10 cellular contexts compared by ENCODE assay signal in the genomic region with DNA sequence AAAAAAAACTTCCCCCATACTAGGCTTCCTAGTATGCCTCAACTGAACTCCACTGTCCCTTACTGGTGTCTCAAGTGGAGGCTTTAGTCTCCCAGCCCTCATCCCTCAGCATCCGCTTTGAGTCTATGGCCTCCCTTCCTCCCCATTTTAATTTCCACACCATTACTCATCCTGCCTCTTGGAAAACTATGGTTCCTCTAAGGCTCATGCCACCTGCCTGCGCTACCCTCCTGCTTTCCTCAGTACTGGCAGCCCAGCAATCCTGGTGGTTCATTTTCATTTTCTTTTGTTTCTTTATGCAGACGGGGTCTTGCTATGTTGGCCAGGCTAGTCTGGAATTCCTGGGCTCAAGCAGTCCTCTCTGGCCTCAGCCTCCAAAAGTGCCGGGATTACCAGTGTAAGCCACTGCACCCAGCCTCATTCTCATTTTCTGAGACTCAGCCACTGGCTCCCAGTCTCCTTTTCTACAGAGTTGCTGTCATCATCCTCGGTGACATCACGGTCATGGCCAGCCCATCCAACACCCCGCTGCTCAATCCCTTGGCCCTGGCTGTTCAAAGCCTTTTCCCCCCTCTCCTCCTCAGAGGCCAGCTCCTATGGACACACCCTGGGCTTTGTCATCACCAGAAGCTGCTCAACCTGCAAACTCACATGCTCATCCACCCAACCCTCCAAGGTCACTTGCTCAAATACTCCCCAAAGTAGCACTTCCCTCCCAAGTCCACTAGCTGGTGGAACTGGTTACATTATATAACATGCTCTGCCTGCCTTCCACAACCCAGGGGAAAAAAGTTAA. TPM values are rescaled to one million over a fixed set of nuclear protein-coding genes. Genes with fewer than 3 reads are reported as not detected.
DNase-seq lines count a peak whose midpoint lies in the region; TF ChIP-seq lines count a peak whose summit lies in the region.
"Had no signal": no experiment of that assay in that cellular context is flagged by ENCODE, and none has a peak within 500 bp of the region (broad histone marks: within the 10 kb centered on the region; RNA-seq: fewer than 3 reads in every experiment).

No MANE protein-coding gene starts in this region.

- peaks cover 81% of the 10 kb centered on the region for H3K4me1 Mint-ChIP-seq in activated naive CD4-positive, alpha-beta T cell treated with anti-CD3 and anti-CD28 coated beads, Interleukin-2, amount 10 ng/mL, durations not matched to agents 7 days and 5 days
- H3K4me1 Mint-ChIP-seq in mesothelial cell of epicardium = peaks cover 30% of the 10 kb centered on the region

- H3K36me3 ChIP-seq in ascending aorta (no peaks in the 10 kb centered on the region), tibial nerve (no peaks in the 10 kb centered on the region), brain microvascular endothelial cell (replicated peaks) (no peaks in the 10 kb centered on the region)

- H3K4me3 Mint-ChIP-seq in activated naive CD4-positive, alpha-beta T cell treated with anti-CD3 and anti-CD28 coated beads, Interleukin-2, amount 10 ng/mL, durations not matched to agents 7 days and 5 days = peak overlapping the region; percentile 64
- H3K4me3 Mint-ChIP-seq in mesothelial cell of epicardium = peak overlapping the region; percentile 27

- DNase-seq in activated naive CD4-positive, alpha-beta T cell treated with anti-CD3 and anti-CD28 coated beads, Interleukin-2, amount 10 ng/mL, durations not matched to agents 7 days and 5 days = no peak
- no peak for DNase-seq in activated naive CD4-positive, alpha-beta T cell (lab: John Stamatoyannopoulos, UW)
- no peak for DNase-seq in ascending aorta (ENCODE audit: low spot score in 2 of 2)
- DNase-seq in mesothelial cell of epicardium (ENCODE audit: low spot score in 2 of 2, unreplicated experiment in 2 of 2) = no peak
- no peak for DNase-seq in tibial nerve (ENCODE audit: low spot score in 2 of 2)
- DNase-seq in hepatic stellate cell (ENCODE audit: low spot score) = no peak
- no peak for DNase-seq in brain microvascular endothelial cell
- DNase-seq in SW 1271 (lab: John Stamatoyannopoulos, UW) = no peak
- DNase-seq: C1 segment of cervical spinal cord, NCI-H345 had no signal

- intact Hi-C loops in ascending aorta (cut with DNase I) = loop anchor here (5.0 kb wide), 2 partner anchors 198 to 312 kb away; partner anchors contain the start of gene SLC50A1

- TF ChIP-seq CTCF in ascending aorta (IDR thresholded peaks at IDR 0.05) = no peak
- TF ChIP-seq CTCF in mesothelial cell of epicardium (IDR thresholded peaks at IDR 0.05; ENCODE audit: unreplicated experiment) = no peak
- no peak for TF ChIP-seq CTCF in tibial nerve (IDR thresholded peaks at IDR 0.05)
- TF ChIP-seq CTCF in brain microvascular endothelial cell (IDR thresholded peaks at IDR 0.05; ENCODE audit: low read depth, low read length, missing control alignments) = no peak

- H3K36me3 Mint-ChIP-seq in activated naive CD4-positive, alpha-beta T cell treated with anti-CD3 and anti-CD28 coated beads, Interleukin-2, amount 10 ng/mL, durations not matched to agents 7 days and 5 days = peaks cover 5% of the 10 kb centered on the region
- H3K36me3 Mint-ChIP-seq in mesothelial cell of epicardium = no peaks in the 10 kb centered on the region

- TF ChIP-seq POLR2A in tibial nerve (IDR thresholded peaks at IDR 0.05) = no peak

- no peaks in the 10 kb centered on the region for H3K9me3 Mint-ChIP-seq in activated naive CD4-positive, alpha-beta T cell treated with anti-CD3 and anti-CD28 coated beads, Interleukin-2, amount 10 ng/mL, durations not matched to agents 7 days and 5 days
- no peaks in the 10 kb centered on the region for H3K9me3 Mint-ChIP-seq in mesothelial cell of epicardium

- H3K27me3 ChIP-seq in ascending aorta = no peaks in the 10 kb centered on the region
- no peaks in the 10 kb centered on the region for H3K27me3 ChIP-seq in tibial nerve
- no peaks in the 10 kb centered on the region for H3K27me3 ChIP-seq in brain microvascular endothelial cell (replicated peaks)

- peak overlapping the region; percentile 97 for H3K27ac Mint-ChIP-seq in activated naive CD4-positive, alpha-beta T cell treated with anti-CD3 and anti-CD28 coated beads, Interleukin-2, amount 10 ng/mL, durations not matched to agents 7 days and 5 days
- peak overlapping the region; percentile 73 for H3K27ac Mint-ChIP-seq in mesothelial cell of epicardium

- no peaks in the 10 kb centered on the region for H3K27me3 Mint-ChIP-seq in activated naive CD4-positive, alpha-beta T cell treated with anti-CD3 and anti-CD28 coated beads, Interleukin-2, amount 10 ng/mL, durations not matched to agents 7 days and 5 days
- no peaks in the 10 kb centered on the region for H3K27me3 Mint-ChIP-seq in mesothelial cell of epicardium (ENCODE audit: low read depth)

- CTCF ChIA-PET in activated naive CD4-positive, alpha-beta T cell treated with anti-CD3 and anti-CD28 coated beads, Interleukin-2, amount 10 ng/mL, durations not matched to agents 7 days and 5 days (lab: Charles Lee) = interaction anchor here (0.6 to 2.4 kb wide), 3 partner anchors 16 to 597 kb away, joined by 4 to 7 read pairs (median 4); no protein-coding TSS in a partner anchor

- H3K9me3 ChIP-seq in ascending aorta (no peaks in the 10 kb centered on the region), tibial nerve (no peaks in the 10 kb centered on the region)

- H3K4me3 ChIP-seq in ascending aorta = no peak overlapping the region
- no peak overlapping the region for H3K4me3 ChIP-seq in tibial nerve
- no peak overlapping the region for H3K4me3 ChIP-seq in brain microvascular endothelial cell (ENCODE audit: low read depth, low read length)

- H3K27ac ChIP-seq in ascending aorta = peak overlapping the region; percentile 97 to 98
- H3K27ac ChIP-seq in tibial nerve = peak overlapping the region; percentile 88 to 100 (median 95)
- no peak overlapping the region for H3K27ac ChIP-seq in brain microvascular endothelial cell

- WGBS in tibial nerve, 2 donors = 90 to 95% methylated on average over 7 of the region's 7 CpGs

- in situ Hi-C loops in brain microvascular endothelial cell (cut with HindIII; ENCODE audit: low pct_ligation_motif_present, low sequenced_read_pairs) = no loop called here

- H3K4me1 ChIP-seq in ascending aorta (peaks cover 0 to 17% of the 10 kb centered on the region in 2 donors), tibial nerve (peaks cover 0 to 60% (median 22%) of the 10 kb centered on the region in 4 donors)

- no peak for TF ChIP-seq EP300 in tibial nerve (IDR thresholded peaks at IDR 0.05)

RNA-seq across cellular contexts. Expression of gene PMVK, which starts 2.3 kb away (rescaled TPM):
- total RNA-seq in ascending aorta (9.6 TPM), mesothelial cell of epicardium (19.7 to 21.2 TPM (median 20.5 TPM) in 3 replicates), tibial nerve (10 to 100 TPM in 3 of 4 donors, 1 to 10 TPM in 1; 9.0 to 19.8 (median 15.6) TPM)

RNA-seq across cellular contexts. Expression of gene PBXIP1, which starts 17.1 kb away (rescaled TPM):
- total RNA-seq in ascending aorta = 70.0 TPM
- total RNA-seq in mesothelial cell of epicardium = 53.8 to 56.2 TPM (median 56.2 TPM) in 3 replicates
- total RNA-seq in tibial nerve = 100 to 1,000 TPM in 2 of 4 donors, 10 to 100 TPM in 2; 52.5 to 120 (median 97.9) TPM

RNA-seq across cellular contexts. Expression of gene PYGO2, which starts 22.8 kb away (rescaled TPM):
- total RNA-seq in ascending aorta (48.7 TPM), mesothelial cell of epicardium (43.8 to 47.3 TPM (median 44.6 TPM) in 3 replicates), tibial nerve (10 to 100 TPM; 18.6 to 24.3 (median 23.5) TPM)

RNA-seq across cellular contexts. Expression of gene SHC1, which starts 31.7 kb away (rescaled TPM):
- total RNA-seq in ascending aorta (211 TPM), mesothelial cell of epicardium (115 to 132 TPM (median 117 TPM) in 3 replicates), tibial nerve (100 to 1,000 TPM in 2 of 4 donors, 10 to 100 TPM in 2; 82.9 to 168 (median 101) TPM)

RNA-seq across cellular contexts. Expression of gene CKS1B, which starts 35.7 kb away (rescaled TPM):
- 40.4 TPM for total RNA-seq in ascending aorta
- total RNA-seq in mesothelial cell of epicardium = 64.0 to 70.9 TPM (median 68.2 TPM) in 3 replicates
- total RNA-seq in tibial nerve = 10 to 100 TPM; 35.2 to 40.5 (median 37.3) TPM
